Comparison of ENCODE assay signal across 1 cellular context in genomic region chr9:109903515-109904138, GRCh38.
A peak's percentile ranks its signal among the peaks of the same experiment; 100 is the strongest.
TF ChIP-seq lines count a peak whose summit lies in the region.

No MANE protein-coding gene starts in this region.

TF ChIP-seq in GM12878, 131 proteins besides CTCF, POLR2A, EP300 and RAD21 (continued from another document and continues in another):
- no peak for TF ChIP-seq KDM1A (IDR thresholded peaks at IDR 0.05; ENCODE audit: borderline replicate concordance)
- TF ChIP-seq IRF5 (IDR thresholded peaks at IDR 0.05; ENCODE audit: borderline replicate concordance), result no peak
- no peak for TF ChIP-seq ESRRA (IDR thresholded peaks at IDR 0.05; ENCODE audit: low read length)
- no peak for TF ChIP-seq POLR2AphosphoS5 (IDR thresholded peaks at IDR 0.05; ENCODE audit: low read length)
- no peak for TF ChIP-seq NR2C1 (IDR thresholded peaks at IDR 0.05)
- no peak for TF ChIP-seq ZBED1 (IDR thresholded peaks at IDR 0.05; ENCODE audit: borderline replicate concordance)
- TF ChIP-seq EZH2 (IDR thresholded peaks at IDR 0.05; ENCODE audit: borderline replicate concordance, control insufficient read depth, low read depth, low read length), result no peak
- no peak for TF ChIP-seq RBBP5 (conservative IDR thresholded peaks at IDR 0.05)
- no peak for TF ChIP-seq SREBF1 (IDR thresholded peaks at IDR 0.05; ENCODE audit: low read length)
- no peak for TF ChIP-seq SUPT20H (IDR thresholded peaks at IDR 0.05; ENCODE audit: borderline replicate concordance, control insufficient read depth, low read depth, low read length)
- TF ChIP-seq CBX5 (IDR thresholded peaks at IDR 0.05; ENCODE audit: low read depth), result 0 out of 2 replicates have a peak, but pooled peaks have one; percentile 55
- TF ChIP-seq PKNOX1 (IDR thresholded peaks at IDR 0.05), result no peak
- TF ChIP-seq IKZF2 (IDR thresholded peaks at IDR 0.05), result peak in 1 of 2 experiments; percentile 27; a peak in 1 of 4 replicates
- TF ChIP-seq FOXK2 (IDR thresholded peaks at IDR 0.05), result no peak
- TF ChIP-seq MXI1 (IDR thresholded peaks at IDR 0.05; ENCODE audit: low read depth, low read length), result peak; percentile 47; the same call in 1 of the 2 replicates
- TF ChIP-seq SMC3 (IDR thresholded peaks at IDR 0.05; ENCODE audit: borderline replicate concordance, low read length), result peak; percentile 99
- TF ChIP-seq ZNF592 (IDR thresholded peaks at IDR 0.05), result no peak
- no peak for TF ChIP-seq PBX3 (IDR thresholded peaks at IDR 0.05; ENCODE audit: insufficient replicate concordance, low read depth, low read length)
- no peak for TF ChIP-seq TCF3 (IDR thresholded peaks at IDR 0.05; ENCODE audit: borderline replicate concordance, insufficient read depth, low read depth, low read length)
- TF ChIP-seq NBN (IDR thresholded peaks at IDR 0.05), result 0 out of 2 replicates have a peak, but pooled peaks have one; percentile 59
- TF ChIP-seq RELB (IDR thresholded peaks at IDR 0.05; ENCODE audit: low read depth), result no peak
- no peak for TF ChIP-seq BHLHE40 (IDR thresholded peaks at IDR 0.05; ENCODE audit: borderline replicate concordance in 1 of 2, low read depth in 2 of 2, low read length in 1 of 2)
- no peak for TF ChIP-seq SIX5 (IDR thresholded peaks at IDR 0.05; ENCODE audit: low read depth, low read length, severe bottlenecking)
- no peak for TF ChIP-seq TARDBP (IDR thresholded peaks at IDR 0.05; ENCODE audit: borderline replicate concordance)
- peak; percentile 62; the same call in 1 of the 2 replicates for TF ChIP-seq FOXM1 (IDR thresholded peaks at IDR 0.05; ENCODE audit: low read depth, low read length)
- TF ChIP-seq MEF2B (IDR thresholded peaks at IDR 0.05; ENCODE audit: partially characterized antibody, poor library complexity, severe bottlenecking), result no peak
- TF ChIP-seq ZNF274 (IDR thresholded peaks at IDR 0.05; ENCODE audit: insufficient read depth, insufficient read length), result no peak
- no peak for TF ChIP-seq STAT3 (IDR thresholded peaks at IDR 0.05; ENCODE audit: low read depth, low read length)
- TF ChIP-seq YY1 (IDR thresholded peaks at IDR 0.05; ENCODE audit: low read depth, low read length), result peak; percentile 81; the same call in 1 of the 2 replicates
- no peak for TF ChIP-seq ATF3 (IDR thresholded peaks at IDR 0.05; ENCODE audit: borderline replicate concordance, extremely low read depth, low read depth, low read length)
- peak; percentile 29; the same call in 1 of the 2 replicates for TF ChIP-seq RB1 (IDR thresholded peaks at IDR 0.05; ENCODE audit: borderline replicate concordance)
- TF ChIP-seq MAX (IDR thresholded peaks at IDR 0.05; ENCODE audit: low read depth, low read length), result no peak
- TF ChIP-seq CREM (IDR thresholded peaks at IDR 0.05; ENCODE audit: low read depth), result no peak
- TF ChIP-seq REST (IDR thresholded peaks at IDR 0.05; ENCODE audit: low read depth, low read length), result no peak
- no peak for TF ChIP-seq SRF (IDR thresholded peaks at IDR 0.05; ENCODE audit: low read depth in 2 of 2, low read length in 2 of 2)
- TF ChIP-seq KAT2A (conservative IDR thresholded peaks at IDR 0.05; ENCODE audit: control insufficient read depth, low read depth, low read length), result no peak
- TF ChIP-seq POU2F2 (IDR thresholded peaks at IDR 0.05; ENCODE audit: borderline replicate concordance, low read depth, low read length), result 0 out of 3 replicates have a peak, but pooled peaks have one; percentile 57
- TF ChIP-seq EGR1 (IDR thresholded peaks at IDR 0.05; ENCODE audit: borderline replicate concordance in 1 of 2, low read depth in 2 of 2, low read length in 2 of 2), result no peak
- 0 out of 2 replicates have a peak, but pooled peaks have one; percentile 22 for TF ChIP-seq MLLT1 (IDR thresholded peaks at IDR 0.05)
- no peak for TF ChIP-seq LARP7 (IDR thresholded peaks at IDR 0.05)
- no peak for TF ChIP-seq ZNF217 (IDR thresholded peaks at IDR 0.05)
- no peak for TF ChIP-seq CREB1 (IDR thresholded peaks at IDR 0.05; ENCODE audit: low read depth)
- no peak for TF ChIP-seq ZNF24 (IDR thresholded peaks at IDR 0.05)
- TF ChIP-seq CEBPZ (IDR thresholded peaks at IDR 0.05; ENCODE audit: low read depth, low read length), result no peak
